In genomic region chr1:8024329-8024728, GRCh38 we compare ENCODE assay signal across 11 cellular contexts. TPM values are rescaled to one million over a fixed set of nuclear protein-coding genes. Genes with fewer than 3 reads are reported as not detected.
DNase-seq lines count a peak whose midpoint lies in the region; ATAC-seq, FAIRE-seq and TF ChIP-seq lines count a peak whose summit lies in the region.
"Had no signal": no experiment of that assay in that cellular context is flagged by ENCODE, and none has a peak within 500 bp of the region (broad histone marks: within the 10 kb centered on the region; RNA-seq: fewer than 3 reads in every experiment).

No MANE protein-coding gene starts in this region.

- no peak for TF ChIP-seq RAD21 in A549 (conservative IDR thresholded peaks at IDR 0.05 in 1 of 2, IDR thresholded peaks at IDR 0.05 in 1 of 2)

- intact Hi-C loops in Panc1 (cut with micrococcal nuclease; ENCODE audit: unreplicated experiment) = loop anchor here (10.0 kb wide), 1 partner anchor 170 kb away; no protein-coding TSS in a partner anchor
- intact Hi-C loops in esophagus squamous epithelium (cut with DNase I) = no loop called here

- ATAC-seq in A549 = no peak
- no peak for ATAC-seq in Panc1
- no peak for ATAC-seq in HG02884 (IDR thresholded peaks at IDR 0.05; ENCODE audit: unreplicated experiment)

- POLR2A ChIA-PET in A549 (lab: Yijun Ruan, JAX) = interaction anchor here (0.9 to 1.6 kb wide), 3 partner anchors 7 to 46 kb away, joined by 3 to 9 read pairs (median 4); no protein-coding TSS in a partner anchor
- POLR2A ChIA-PET in Panc1 (lab: Charles Lee) = interaction anchor here (0.5 to 1.0 kb wide), 4 partner anchors 98 to 330 kb away, joined by 3 to 4 read pairs (median 4); no protein-coding TSS in a partner anchor

- peak overlapping the region; percentile 86 for H3K4me2 ChIP-seq in A549

- H3K27ac ChIP-seq in A549 (peak overlapping the region; percentile 98 to 100; a peak in 4 of 6 replicates), Panc1 (ENCODE audit: low read length) (peak overlapping the region; percentile 99), esophagus squamous epithelium (peak overlapping the region; percentile 59 to 97 (median 95))

- FAIRE-seq in A549 (lab: Jason Lieb, UNC) = no peak
- FAIRE-seq: islet of Langerhans had no signal

- TF ChIP-seq CTCF in A549 (IDR thresholded peaks at IDR 0.05) (no peak), Panc1 (IDR thresholded peaks at IDR 0.05) (no peak), esophagus squamous epithelium (IDR thresholded peaks at IDR 0.05) (no peak), GM10266 (IDR thresholded peaks at IDR 0.05; ENCODE audit: control insufficient read depth, insufficient read depth, low read depth, missing control alignments) (no peak)

- H3K36me3 ChIP-seq in Panc1 (ENCODE audit: control insufficient read depth, insufficient read depth, low read length) = peaks cover 44% of the 10 kb centered on the region
- H3K36me3 ChIP-seq in esophagus squamous epithelium = no peaks in the 10 kb centered on the region
- H3K36me3 ChIP-seq in neuron (ENCODE audit: insufficient read depth, low read length) = no peaks in the 10 kb centered on the region

- H2AFZ ChIP-seq in neuron (ENCODE audit: low read depth, low read length) = no peak overlapping the region

- TF ChIP-seq POLR2A in A549 (IDR thresholded peaks at IDR 0.05; ENCODE audit: low read length) = no peak
- TF ChIP-seq POLR2A in esophagus squamous epithelium (IDR thresholded peaks at IDR 0.05) = no peak

- H3K4me3 ChIP-seq in A549 (peak overlapping the region; percentile 91), Panc1 (ENCODE audit: low read depth in 2 of 2, low read length in 2 of 2) (peak overlapping the region; percentile 75 to 99), esophagus squamous epithelium (peak overlapping the region; percentile 77 to 93 (median 86)), neuron (ENCODE audit: low read length) (peak overlapping the region; percentile 94)

- in situ Hi-C loops in Panc1 (cut with HindIII; ENCODE audit: low pct_unique_long_range_greater_than_20kb, low sequenced_read_pairs) = no loop called here

- H3K9me3 ChIP-seq in A549 (no peaks in the 10 kb centered on the region), Panc1 (ENCODE audit: control insufficient read depth, insufficient read depth, low read depth, low read length) (no peaks in the 10 kb centered on the region), esophagus squamous epithelium (no peaks in the 10 kb centered on the region), neuron (ENCODE audit: low read length) (no peaks in the 10 kb centered on the region)

- TF ChIP-seq EP300 in A549 (IDR thresholded peaks at IDR 0.05) = no peak

- WGBS in A549 (ENCODE audit: missing lambda C conversion rate) = 9% methylated on average over 3 of the region's 3 CpGs
- 71 to 72% methylated on average over 3 of the region's 3 CpGs for whole genome bisulfite sequencing in esophagus squamous epithelium, 2 donors

- no TSS peak for BruUV-seq in Panc1 (replicated peaks; lab: Mats Ljungman, UMichigan)

- CTCF ChIA-PET in A549 (lab: Yijun Ruan, JAX) (interaction anchor here (1.0 to 4.2 kb wide), 5 partner anchors 9 to 292 kb away, joined by 3 to 28 read pairs (median 4); no protein-coding TSS in a partner anchor), Panc1 (lab: Charles Lee) (interaction anchor here (0.7 kb wide), 1 partner anchor 109 kb away, joined by 4 read pairs; no protein-coding TSS in a partner anchor)

- DNase-seq in A549 (ENCODE audit: low read depth in 1 of 2, low spot score in 1 of 2) (no peak), Panc1 (ENCODE audit: low read depth, low spot score) (no peak), esophagus squamous epithelium (lab: John Stamatoyannopoulos, UW) (no peak), GM10266 (ENCODE audit: extremely low spot score) (no peak), HCEC 1CT (no peak)
- DNase-seq in activated naive CD4-positive, alpha-beta T cell treated with Interleukin-2 at 50 U/mL for 16 hours = no peak
- DNase-seq: cerebellar nuclear complex, NCI-H187 had no signal

- H3K27me3 ChIP-seq in Panc1 (ENCODE audit: control insufficient read depth, insufficient read depth, low read length) = no peaks in the 10 kb centered on the region
- H3K27me3 ChIP-seq in esophagus squamous epithelium = peaks cover 0 to 15% (median 0%) of the 10 kb centered on the region in 4 donors
- H3K27me3 ChIP-seq in neuron (ENCODE audit: insufficient read depth, low read length) = no peaks in the 10 kb centered on the region

- H3K4me1 ChIP-seq in A549 (peaks cover 45% of the 10 kb centered on the region), Panc1 (ENCODE audit: control insufficient read depth, insufficient read depth, low read length) (peaks cover 35% of the 10 kb centered on the region), esophagus squamous epithelium (peaks cover 23 to 91% (median 27%) of the 10 kb centered on the region in 3 donors), neuron (ENCODE audit: insufficient read depth, low read length) (peaks cover 44% of the 10 kb centered on the region)

TF ChIP-seq in A549, 52 proteins besides CTCF, POLR2A, EP300 and RAD21:
- no peak for TF ChIP-seq JUN (IDR thresholded peaks at IDR 0.05)
- no peak; the same call in 1 of the 2 replicates for TF ChIP-seq HOXA7 (CRISPR knock-in tag; IDR thresholded peaks at IDR 0.05)
- TF ChIP-seq, protein P1, sequence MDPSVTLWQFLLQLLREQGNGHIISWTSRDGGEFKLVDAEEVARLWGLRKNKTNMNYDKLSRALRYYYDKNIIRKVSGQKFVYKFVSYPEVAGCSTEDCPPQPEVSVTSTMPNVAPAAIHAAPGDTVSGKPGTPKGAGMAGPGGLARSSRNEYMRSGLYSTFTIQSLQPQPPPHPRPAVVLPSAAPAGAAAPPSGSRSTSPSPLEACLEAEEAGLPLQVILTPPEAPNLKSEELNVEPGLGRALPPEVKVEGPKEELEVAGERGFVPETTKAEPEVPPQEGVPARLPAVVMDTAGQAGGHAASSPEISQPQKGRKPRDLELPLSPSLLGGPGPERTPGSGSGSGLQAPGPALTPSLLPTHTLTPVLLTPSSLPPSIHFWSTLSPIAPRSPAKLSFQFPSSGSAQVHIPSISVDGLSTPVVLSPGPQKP (IDR thresholded peaks at IDR 0.05; ENCODE audit: low read depth, low read length) = no peak
- no peak for TF ChIP-seq REST (IDR thresholded peaks at IDR 0.05)
- TF ChIP-seq CHD4 (IDR thresholded peaks at IDR 0.05; ENCODE audit: borderline replicate concordance) = no peak
- no peak for TF ChIP-seq FOXS1 (CRISPR knock-in tag; IDR thresholded peaks at IDR 0.05)
- no peak for TF ChIP-seq SREBF2 (IDR thresholded peaks at IDR 0.05)
- no peak for TF ChIP-seq CHD2 (IDR thresholded peaks at IDR 0.05; ENCODE audit: low read length, partially characterized antibody)

RNA-seq across cellular contexts. Expression of gene ERRFI1, which starts 1.8 kb away (rescaled TPM):
- polyA plus RNA-seq in A549 (2011; rRNA removed) = 193 and 217 TPM in 2 replicates
- 48.0 and 74.2 TPM in 2 replicates for polyA plus RNA-seq in A549 (2012; cell fraction: cytosol; rRNA removed)
- 61.4 and 108 TPM in 2 replicates for polyA plus RNA-seq in A549 (2012; cell fraction: nucleus; rRNA removed)
- 44.2 to 51.0 TPM (median 49.0 TPM) in 3 replicates for polyA plus RNA-seq in A549 (2017; fragmentation: RNase III; extraction: RNeasy Plus Mini Kit Qiagen cat#74134 plus additional on column Dnase treatment)
- polyA minus RNA-seq in A549 (2011; rRNA and poly(A)+ RNA removed) = 94.7 and 114 TPM in 2 replicates
- 299 TPM for total RNA-seq in Panc1 (2021; ENCODE audit: unreplicated experiment)
- 276 TPM for polyA plus RNA-seq in Panc1 (2012; ENCODE audit: insufficient read length)
- total RNA-seq in esophagus squamous epithelium = 10 to 100 TPM; 23.3 to 95.9 (median 49.3) TPM
